In the genomic region with DNA sequence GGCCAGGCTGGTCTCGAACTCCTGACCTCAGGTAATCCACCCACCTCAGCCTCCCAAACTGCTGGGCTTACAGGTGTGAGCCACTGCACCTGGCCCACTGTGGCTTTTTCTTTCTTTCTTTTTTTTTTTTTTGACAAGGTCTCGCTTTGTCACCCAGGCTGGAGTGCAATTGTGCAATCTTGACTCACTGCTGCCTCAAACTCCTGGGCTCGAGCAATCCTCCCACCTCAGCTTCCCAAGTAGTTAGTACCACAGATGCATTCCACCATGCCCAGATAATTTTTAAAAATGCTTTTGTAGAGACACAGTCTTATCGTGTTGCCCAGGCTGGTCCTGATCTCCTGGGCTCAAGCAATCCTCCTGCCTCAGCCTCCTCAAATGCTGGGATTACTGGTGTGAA, we compare ENCODE assay signal across 14 cellular contexts. TPM values are rescaled to one million over a fixed set of nuclear protein-coding genes. Genes with fewer than 3 reads are reported as not detected.
DNase-seq lines count a peak whose midpoint lies in the region; ATAC-seq and TF ChIP-seq lines count a peak whose summit lies in the region.
"Had no signal": no experiment of that assay in that cellular context is flagged by ENCODE, and none has a peak within 500 bp of the region (broad histone marks: within the 10 kb centered on the region; RNA-seq: fewer than 3 reads in every experiment).

No MANE protein-coding gene starts in this region.

- CTCF ChIA-PET in activated naive CD4-positive, alpha-beta T cell treated with anti-CD3 and anti-CD28 coated beads for 36 hours (lab: Charles Lee): interaction anchor here (0.7 to 3.3 kb wide), 2 partner anchors 24 to 164 kb away, joined by 4 to 20 read pairs; a partner anchor contains a TSS

- peaks cover 87% of the 10 kb centered on the region for H3K4me1 Mint-ChIP-seq in activated naive CD4-positive, alpha-beta T cell treated with anti-CD3 and anti-CD28 coated beads for 36 hours (ENCODE audit: low read depth)
- peaks cover 43% of the 10 kb centered on the region for H3K4me1 Mint-ChIP-seq in T-helper 17 cell
- H3K4me1 Mint-ChIP-seq in stimulated activated effector memory CD8-positive, alpha-beta T cell treated with anti-CD3 and anti-CD28 coated beads, Interleukin-12 subunit alpha, Interleukin-12 subunit beta, amount 100 ng/mL, for 72 hours: peaks cover 51% of the 10 kb centered on the region

- H3K36me3 Mint-ChIP-seq in activated naive CD4-positive, alpha-beta T cell treated with anti-CD3 and anti-CD28 coated beads for 36 hours (ENCODE audit: low read depth): peaks cover 9% of the 10 kb centered on the region
- H3K36me3 Mint-ChIP-seq in activated naive CD4-positive, alpha-beta T cell treated with anti-CD3 and anti-CD28 coated beads, Interleukin-2, amount 50 U/mL, for 72 hours: peaks cover 5 to 46% of the 10 kb centered on the region in 2 donors
- H3K36me3 Mint-ChIP-seq in T-helper 17 cell (ENCODE audit: low read depth): no peaks in the 10 kb centered on the region
- H3K36me3 Mint-ChIP-seq in stimulated activated effector memory CD8-positive, alpha-beta T cell treated with anti-CD3 and anti-CD28 coated beads, Interleukin-12 subunit alpha, Interleukin-12 subunit beta, amount 100 ng/mL, for 72 hours: no peaks in the 10 kb centered on the region

- in situ Hi-C loops in G401 (cut with HindIII; ENCODE audit: low sequenced_read_pairs): loop anchor here (10.0 kb wide), 1 partner anchor 162 kb away; no protein-coding TSS in a partner anchor

- no peak for TF ChIP-seq CTCF in fibroblast of mammary gland (conservative IDR thresholded peaks at IDR 0.05; ENCODE audit: control insufficient read depth, insufficient read depth, low read depth, low read length)

- no peak overlapping the region for H3K4me3 Mint-ChIP-seq in activated naive CD4-positive, alpha-beta T cell treated with anti-CD3 and anti-CD28 coated beads for 36 hours
- no peak overlapping the region for H3K4me3 Mint-ChIP-seq in T-helper 17 cell
- H3K4me3 Mint-ChIP-seq in stimulated activated effector memory CD8-positive, alpha-beta T cell treated with anti-CD3 and anti-CD28 coated beads, Interleukin-12 subunit alpha, Interleukin-12 subunit beta, amount 100 ng/mL, for 72 hours: no peak overlapping the region
- H3K4me3 Mint-ChIP-seq: activated T-helper 17 cell treated with anti-CD3 and anti-CD28 coated beads, Interleukin-2, amount 50 U/mL, for 72 hours had no signal

- no peak for ATAC-seq in activated naive CD4-positive, alpha-beta T cell treated with anti-CD3 and anti-CD28 coated beads, Interleukin-2, amount 50 U/mL, for 72 hours
- ATAC-seq in T-helper 17 cell: no peak
- no peak for ATAC-seq in stimulated activated effector memory CD8-positive, alpha-beta T cell treated with anti-CD3 and anti-CD28 coated beads, Interleukin-12 subunit alpha, Interleukin-12 subunit beta, amount 100 ng/mL, for 72 hours
- ATAC-seq in GM21723 (IDR thresholded peaks at IDR 0.05; ENCODE audit: unreplicated experiment): no peak
- ATAC-seq: activated T-helper 17 cell treated with anti-CD3 and anti-CD28 coated beads, Interleukin-2, amount 50 U/mL, for 72 hours had no signal

- no peaks in the 10 kb centered on the region for H3K9me3 ChIP-seq in T-helper 17 cell (ENCODE audit: control insufficient read depth, low read length, poor library complexity, severe bottlenecking)
- H3K9me3 ChIP-seq: thoracic aorta had no signal

- no peaks in the 10 kb centered on the region for H3K27me3 Mint-ChIP-seq in activated naive CD4-positive, alpha-beta T cell treated with anti-CD3 and anti-CD28 coated beads for 36 hours (ENCODE audit: low read depth)
- H3K27me3 Mint-ChIP-seq in T-helper 17 cell: no peaks in the 10 kb centered on the region
- H3K27me3 Mint-ChIP-seq: activated T-helper 17 cell treated with anti-CD3 and anti-CD28 coated beads, Interleukin-2, amount 50 U/mL, for 72 hours had no signal

- intact Hi-C loops in activated naive CD4-positive, alpha-beta T cell treated with anti-CD3 and anti-CD28 coated beads for 36 hours (cut with micrococcal nuclease): no loop called here

- no peak overlapping the region for H3K27ac Mint-ChIP-seq in activated naive CD4-positive, alpha-beta T cell treated with anti-CD3 and anti-CD28 coated beads for 36 hours
- H3K27ac Mint-ChIP-seq in activated naive CD4-positive, alpha-beta T cell treated with anti-CD3 and anti-CD28 coated beads, Interleukin-2, amount 50 U/mL, for 72 hours: peak overlapping the region in 1 of 2 donors; percentile 18
- peak overlapping the region; percentile 47 for H3K27ac Mint-ChIP-seq in T-helper 17 cell
- peak overlapping the region; percentile 83 for H3K27ac Mint-ChIP-seq in stimulated activated effector memory CD8-positive, alpha-beta T cell treated with anti-CD3 and anti-CD28 coated beads, Interleukin-12 subunit alpha, Interleukin-12 subunit beta, amount 100 ng/mL, for 72 hours
- H3K27ac Mint-ChIP-seq: activated T-helper 17 cell treated with anti-CD3 and anti-CD28 coated beads, Interleukin-2, amount 50 U/mL, for 72 hours had no signal

- H3K4me3 ChIP-seq in fibroblast of mammary gland (ENCODE audit: control insufficient read depth, low read depth, low read length): no peak overlapping the region
- H3K4me3 ChIP-seq: thoracic aorta had no signal

- peak; percentile 30 for DNase-seq in activated naive CD4-positive, alpha-beta T cell treated with anti-CD3 and anti-CD28 coated beads for 36 hours
- no peak for DNase-seq in activated naive CD4-positive, alpha-beta T cell treated with anti-CD3 and anti-CD28 coated beads, Interleukin-2, amount 50 U/mL, for 72 hours (ENCODE audit: low spot score in 2 of 2)
- DNase-seq in T-helper 17 cell (no peak), fibroblast of mammary gland (ENCODE audit: low read depth) (peak; percentile 55), mesenteric fat pad (ENCODE audit: low spot score) (no peak), G401 (ENCODE audit: low spot score) (no peak)
- no peak for DNase-seq in stimulated activated effector memory CD8-positive, alpha-beta T cell treated with anti-CD3 and anti-CD28 coated beads, Interleukin-12 subunit alpha, Interleukin-12 subunit beta, amount 100 ng/mL, for 72 hours (ENCODE audit: low spot score in 2 of 2)
- DNase-seq: NCI-H1048; NCI-H446; stimulated activated CD4-positive, alpha-beta T cell treated with anti-CD3 and anti-CD28 coated beads, Interleukin-12 subunit alpha, Interleukin-12 subunit beta, amount 100 ng/mL, for 4 hours had no signal

- peaks cover 3% of the 10 kb centered on the region for H3K9me3 Mint-ChIP-seq in activated naive CD4-positive, alpha-beta T cell treated with anti-CD3 and anti-CD28 coated beads for 36 hours
- peaks cover 0 to 27% of the 10 kb centered on the region in 2 donors for H3K9me3 Mint-ChIP-seq in activated naive CD4-positive, alpha-beta T cell treated with anti-CD3 and anti-CD28 coated beads, Interleukin-2, amount 50 U/mL, for 72 hours
- no peaks in the 10 kb centered on the region for H3K9me3 Mint-ChIP-seq in stimulated activated effector memory CD8-positive, alpha-beta T cell treated with anti-CD3 and anti-CD28 coated beads, Interleukin-12 subunit alpha, Interleukin-12 subunit beta, amount 100 ng/mL, for 72 hours
- H3K9me3 Mint-ChIP-seq: activated T-helper 17 cell treated with anti-CD3 and anti-CD28 coated beads, Interleukin-2, amount 50 U/mL, for 72 hours had no signal

RNA-seq across cellular contexts. Expression of a gene that starts 12.1 kb away (rescaled TPM):
- total RNA-seq in activated naive CD4-positive, alpha-beta T cell treated with anti-CD3 and anti-CD28 coated beads for 36 hours: 1 to 10 TPM; 3.1 to 3.8 TPM
- total RNA-seq in activated naive CD4-positive, alpha-beta T cell treated with anti-CD3 and anti-CD28 coated beads, Interleukin-2, amount 50 U/mL, for 72 hours: 1 to 10 TPM; 4.6 to 8.2 TPM
- 10 to 100 TPM in 1 of 2 donors, 1 to 10 TPM in 1; 9.1 to 10.1 TPM for total RNA-seq in T-helper 17 cell
- 108 TPM for total RNA-seq in mesenteric fat pad
- total RNA-seq in G401 (2014; rRNA removed; shearing (Covaris generic)): 0.55 and 0.61 TPM in 2 replicates

RNA-seq across cellular contexts. Expression of a gene that starts 24.4 kb away (rescaled TPM):
- 10 to 100 TPM; 79.7 to 82.1 TPM for total RNA-seq in activated naive CD4-positive, alpha-beta T cell treated with anti-CD3 and anti-CD28 coated beads for 36 hours
- 100 to 1,000 TPM in 1 of 2 donors, 10 to 100 TPM in 1; 93.6 to 114 TPM for total RNA-seq in activated naive CD4-positive, alpha-beta T cell treated with anti-CD3 and anti-CD28 coated beads, Interleukin-2, amount 50 U/mL, for 72 hours
- total RNA-seq in T-helper 17 cell (10 to 100 TPM; 82.2 to 87.5 TPM), mesenteric fat pad (85.5 TPM)
- 273 and 325 TPM in 2 replicates for total RNA-seq in G401 (2014; rRNA removed; shearing (Covaris generic))

RNA-seq across cellular contexts. Expression of a gene that starts 50.3 kb away (rescaled TPM):
- 1 to 10 TPM; 1.6 to 2.3 TPM for total RNA-seq in activated naive CD4-positive, alpha-beta T cell treated with anti-CD3 and anti-CD28 coated beads for 36 hours
- 1 to 10 TPM; 3.1 to 4.7 TPM for total RNA-seq in activated naive CD4-positive, alpha-beta T cell treated with anti-CD3 and anti-CD28 coated beads, Interleukin-2, amount 50 U/mL, for 72 hours
- total RNA-seq in T-helper 17 cell (1 to 10 TPM; 2.5 to 2.7 TPM), mesenteric fat pad (3.9 TPM)
- 3.0 and 3.4 TPM in 2 replicates for total RNA-seq in G401 (2014; rRNA removed; shearing (Covaris generic))
- total RNA-seq: HT-29 had no signal

Comparison
In these comparisons a context has a peak if more than half of its experiments do, and no peak if none do; other contexts are left out.
1. DNase-seq: peak in activated naive CD4-positive, alpha-beta T cell treated with anti-CD3 and anti-CD28 coated beads for 36 hours (single experiment) and fibroblast of mammary gland (single experiment); none in activated naive CD4-positive, alpha-beta T cell treated with anti-CD3 and anti-CD28 coated beads, Interleukin-2, amount 50 U/mL, for 72 hours (0 of 2), T-helper 17 cell (0 of 3), stimulated activated effector memory CD8-positive, alpha-beta T cell treated with anti-CD3 and anti-CD28 coated beads, Interleukin-12 subunit alpha, Interleukin-12 subunit beta, amount 100 ng/mL, for 72 hours (0 of 2), mesenteric fat pad (single experiment) and G401 (single experiment).